Comparison of ENCODE assay signal across 22 cellular contexts in the genomic region with DNA sequence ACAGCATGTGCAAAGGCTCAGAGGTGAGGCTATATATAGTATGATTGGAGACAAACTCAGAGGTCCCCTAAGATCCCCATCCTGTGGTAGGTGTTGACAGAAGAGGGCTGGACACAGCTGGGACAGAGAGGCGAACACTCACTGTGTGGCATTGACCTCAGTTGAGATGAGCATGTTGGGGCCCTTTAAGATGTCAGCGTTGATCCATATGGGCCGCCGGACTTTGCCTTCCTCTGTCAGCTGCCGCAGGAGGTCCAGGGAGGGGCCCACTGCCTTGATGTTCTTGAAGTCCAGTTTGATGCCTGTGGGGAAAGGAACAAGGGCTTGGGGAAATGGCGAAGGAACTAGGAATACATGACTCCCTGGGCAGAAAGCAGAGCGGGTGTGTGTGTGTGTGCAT. TPM values are rescaled to one million over a fixed set of nuclear protein-coding genes. Genes with fewer than 3 reads are reported as not detected.
A peak's percentile ranks its signal among the peaks of the same experiment; 100 is the strongest.
DNase-seq lines count a peak whose midpoint lies in the region; ATAC-seq and TF ChIP-seq lines count a peak whose summit lies in the region.
"Had no signal": no experiment of that assay in that cellular context is flagged by ENCODE, and none has a peak within 500 bp of the region (broad histone marks: within the 10 kb centered on the region; RNA-seq: fewer than 3 reads in every experiment).

No MANE protein-coding gene starts in this region.

- H3K27me3 Mint-ChIP-seq in neural crest cell (ENCODE audit: low read depth) (no peaks in the 10 kb centered on the region), type B pancreatic cell (peaks cover 6% of the 10 kb centered on the region)

- no peak overlapping the region for H3K27ac ChIP-seq in coronary artery

- TF ChIP-seq CTCF in coronary artery (IDR thresholded peaks at IDR 0.05) = no peak
- no peak for TF ChIP-seq CTCF in neural crest cell (conservative IDR thresholded peaks at IDR 0.05)
- TF ChIP-seq CTCF in type B pancreatic cell (conservative IDR thresholded peaks at IDR 0.05) = no peak

- H3K4me3 Mint-ChIP-seq in neural crest cell = no peak overlapping the region
- H3K4me3 Mint-ChIP-seq in type B pancreatic cell = no peak overlapping the region
- H3K4me3 Mint-ChIP-seq: CD4-positive, CD25-positive, alpha-beta regulatory T cell; T-cell had no signal

- H3K36me3 Mint-ChIP-seq in neural crest cell (ENCODE audit: low read depth) (no peaks in the 10 kb centered on the region), type B pancreatic cell (no peaks in the 10 kb centered on the region)
- H3K36me3 Mint-ChIP-seq: CD4-positive, CD25-positive, alpha-beta regulatory T cell; T-cell had no signal

- no peaks in the 10 kb centered on the region for H3K27me3 ChIP-seq in H7 (ENCODE audit: control insufficient read depth, insufficient read depth, low read length)

- no peak for ATAC-seq in GM19452 (IDR thresholded peaks at IDR 0.05; ENCODE audit: unreplicated experiment)
- ATAC-seq: SK-N-SH treated with all-trans-retinoic acid at 6 μM for 48 hours, T-cell had no signal

- H3K9me3 Mint-ChIP-seq in neural crest cell = no peaks in the 10 kb centered on the region
- H3K9me3 Mint-ChIP-seq in type B pancreatic cell = no peaks in the 10 kb centered on the region
- H3K9me3 Mint-ChIP-seq: CD4-positive, CD25-positive, alpha-beta regulatory T cell; T-cell had no signal

- H3K4me3 ChIP-seq in H7 (ENCODE audit: insufficient read depth, low read depth, low read length) (no peak overlapping the region), coronary artery (no peak overlapping the region)
- H3K4me3 ChIP-seq: GM12878 had no signal

- peak; percentile 4 for DNase-seq in H7
- DNase-seq in coronary artery (ENCODE audit: low spot score) = peak; percentile 63
- DNase-seq in neural crest cell (ENCODE audit: low read depth, low spot score) = no peak
- DNase-seq in type B pancreatic cell (ENCODE audit: extremely low spot score, unreplicated experiment) = no peak
- no peak for DNase-seq in activated CD8-positive, alpha-beta memory T cell treated with anti-CD3 and anti-CD28 coated beads, Interleukin-2, amount 50 U/mL, for 48 hours
- DNase-seq in NCI-H82 (lab: John Stamatoyannopoulos, UW) = no peak
- DNase-seq: CD4-positive, CD25-positive, alpha-beta regulatory T cell; DND-41; HCEC 1CT; Kasumi-1; NCI-H1417; NCI-H1694 treated with DMSO at 0.1 percent for 48 hours; NCI-H2081 treated with DMSO at 0.1 percent for 48 hours; NCI-H2171 treated with DMSO at 0.1 percent for 48 hours; NCI-H524 treated with DMSO at 0.1 percent for 48 hours; OCI-M1; T-cell had no signal

- no peaks in the 10 kb centered on the region for H3K4me1 Mint-ChIP-seq in neural crest cell
- peaks cover 19% of the 10 kb centered on the region for H3K4me1 Mint-ChIP-seq in type B pancreatic cell (ENCODE audit: unreplicated experiment)
- H3K4me1 Mint-ChIP-seq: CD4-positive, CD25-positive, alpha-beta regulatory T cell; T-cell had no signal

- H3K27ac Mint-ChIP-seq in neural crest cell (ENCODE audit: unreplicated experiment) (peak overlapping the region; percentile 59), type B pancreatic cell (peak overlapping the region; percentile 51)
- H3K27ac Mint-ChIP-seq: CD4-positive, CD25-positive, alpha-beta regulatory T cell; T-cell had no signal

- no peaks in the 10 kb centered on the region for H3K36me3 ChIP-seq in H7 (replicated peaks; ENCODE audit: control insufficient read depth, insufficient read depth, low read length)

RNA-seq across cellular contexts. Expression of a gene that starts 8.8 kb away (rescaled TPM):
- not detected in 2 replicates for total RNA-seq in H7 (2014; rRNA removed; shearing (Covaris generic))
- total RNA-seq in neural crest cell (not detected in 2 replicates), type B pancreatic cell (ENCODE audit: low replicate concordance) (0.39 and 5.8 TPM in 2 replicates)
- total RNA-seq: A673; CD4-positive, CD25-positive, alpha-beta regulatory T cell; MCF 10A; T-cell had no signal

RNA-seq across cellular contexts. Expression of a gene that starts 27.0 kb away (rescaled TPM):
- total RNA-seq in H7 (2014; rRNA removed; shearing (Covaris generic)) = 0.03 and 0.18 TPM in 2 replicates
- 0.57 TPM in 1 of 2 replicates, not detected in the other for total RNA-seq in neural crest cell
- total RNA-seq in type B pancreatic cell (ENCODE audit: low replicate concordance) = 0.19 and 0.79 TPM in 2 replicates
- total RNA-seq: A673; CD4-positive, CD25-positive, alpha-beta regulatory T cell; MCF 10A had no signal

Comparison
In these comparisons a context has a peak if more than half of its experiments do, and no peak if none do; other contexts are left out.
1. DNase-seq: peak in H7 (single experiment) and coronary artery (single experiment); none in neural crest cell (single experiment), type B pancreatic cell (single experiment), activated CD8-positive, alpha-beta memory T cell treated with anti-CD3 and anti-CD28 coated beads, Interleukin-2, amount 50 U/mL, for 48 hours (single experiment) and NCI-H82 (single experiment).